In the genomic region with DNA sequence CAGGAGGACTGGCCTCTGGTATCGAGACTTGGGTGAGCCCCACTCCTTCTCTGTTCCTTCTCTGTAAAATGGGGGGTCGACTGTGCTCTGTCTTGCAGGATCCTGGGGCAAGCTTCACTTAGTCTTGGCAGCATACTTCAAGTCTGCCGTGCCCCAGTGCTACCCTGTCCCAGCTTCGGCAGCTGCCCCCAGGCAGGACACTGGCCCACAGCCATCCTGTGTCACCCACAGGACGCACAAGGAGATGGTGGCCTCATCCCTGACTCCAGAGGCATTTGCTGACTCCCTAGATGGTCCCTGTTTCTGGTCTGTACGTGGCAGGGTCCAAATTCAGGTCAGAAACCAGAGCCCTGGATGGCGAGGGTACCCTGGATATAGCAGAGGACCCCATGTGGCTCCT, we compare ENCODE assay signal across 29 cellular contexts. TPM values are rescaled to one million over a fixed set of nuclear protein-coding genes. Genes with fewer than 3 reads are reported as not detected.
DNase-seq lines count a peak whose midpoint lies in the region; ATAC-seq, FAIRE-seq and TF ChIP-seq lines count a peak whose summit lies in the region.
"Had no signal": no experiment of that assay in that cellular context is flagged by ENCODE, and none has a peak within 500 bp of the region (broad histone marks: within the 10 kb centered on the region; RNA-seq: fewer than 3 reads in every experiment).

No MANE protein-coding gene starts in this region.

- peaks cover 0 to 31% of the 10 kb centered on the region in 2 donors for H3K4me1 ChIP-seq in right atrium auricular region
- H3K4me1 ChIP-seq in astrocyte (ENCODE audit: insufficient read depth, low read length), result peaks cover 23% of the 10 kb centered on the region
- H3K4me1 ChIP-seq: A549 had no signal

- peak overlapping the region; percentile 68 for H3K4me2 ChIP-seq in astrocyte (ENCODE audit: low read length)
- H3K4me2 ChIP-seq: A549 had no signal

- no peaks in the 10 kb centered on the region for H4K20me1 ChIP-seq in astrocyte (ENCODE audit: insufficient read depth, low read length)

- intact Hi-C loops in Right ventricle myocardium superior (cut with DNase I), result no loop called here

- peaks cover 3% of the 10 kb centered on the region for H3K36me3 Mint-ChIP-seq in astrocyte (ENCODE audit: low read depth, unreplicated experiment)
- H3K36me3 Mint-ChIP-seq in nephron (ENCODE audit: low read depth), result no peaks in the 10 kb centered on the region
- H3K36me3 Mint-ChIP-seq: activated naive CD8-positive, alpha-beta T cell treated with anti-CD3 and anti-CD28 coated beads, Interleukin-2, amount 10 ng/mL, durations not matched to agents 7 days and 5 days; stimulated activated memory B cell treated with anti-CD40 and anti-IgM and Interleukin-4, amounts not matched to agents 10 μg/mL and 1 μg/mL and 100 μg/mL, for 72 hours had no signal

- no peak overlapping the region for H3K27ac Mint-ChIP-seq in astrocyte (ENCODE audit: unreplicated experiment)
- H3K27ac Mint-ChIP-seq in nephron, result peak overlapping the region; percentile 69 to 86 (median 86)
- H3K27ac Mint-ChIP-seq: activated naive CD8-positive, alpha-beta T cell treated with anti-CD3 and anti-CD28 coated beads, Interleukin-2, amount 10 ng/mL, durations not matched to agents 7 days and 5 days; stimulated activated memory B cell treated with anti-CD40 and anti-IgM and Interleukin-4, amounts not matched to agents 10 μg/mL and 1 μg/mL and 100 μg/mL, for 72 hours had no signal

- H3K4me1 Mint-ChIP-seq in astrocyte (ENCODE audit: low read depth, unreplicated experiment), result peaks cover 2% of the 10 kb centered on the region
- peaks cover 15% of the 10 kb centered on the region for H3K4me1 Mint-ChIP-seq in nephron
- H3K4me1 Mint-ChIP-seq: activated naive CD8-positive, alpha-beta T cell treated with anti-CD3 and anti-CD28 coated beads, Interleukin-2, amount 10 ng/mL, durations not matched to agents 7 days and 5 days; neural crest cell; stimulated activated memory B cell treated with anti-CD40 and anti-IgM and Interleukin-4, amounts not matched to agents 10 μg/mL and 1 μg/mL and 100 μg/mL, for 72 hours had no signal

- H3K9ac ChIP-seq in astrocyte (ENCODE audit: low read length), result peak overlapping the region; percentile 62

- H2AFZ ChIP-seq in astrocyte (ENCODE audit: low read depth, low read length), result no peak overlapping the region

- H3K27me3 Mint-ChIP-seq in astrocyte (ENCODE audit: low read depth, unreplicated experiment) (peaks cover 1% of the 10 kb centered on the region), nephron (ENCODE audit: low read depth) (no peaks in the 10 kb centered on the region)
- H3K27me3 Mint-ChIP-seq: activated naive CD8-positive, alpha-beta T cell treated with anti-CD3 and anti-CD28 coated beads, Interleukin-2, amount 10 ng/mL, durations not matched to agents 7 days and 5 days had no signal

- H3K4me3 Mint-ChIP-seq in astrocyte (ENCODE audit: unreplicated experiment) (no peak overlapping the region), nephron (no peak overlapping the region)
- H3K4me3 Mint-ChIP-seq: activated naive CD8-positive, alpha-beta T cell treated with anti-CD3 and anti-CD28 coated beads, Interleukin-2, amount 10 ng/mL, durations not matched to agents 7 days and 5 days; neural crest cell; stimulated activated memory B cell treated with anti-CD40 and anti-IgM and Interleukin-4, amounts not matched to agents 10 μg/mL and 1 μg/mL and 100 μg/mL, for 72 hours had no signal

- H3K27me3 ChIP-seq in right atrium auricular region (no peaks in the 10 kb centered on the region), astrocyte (ENCODE audit: insufficient read depth, low read length) (no peaks in the 10 kb centered on the region)
- H3K27me3 ChIP-seq: suprapubic skin had no signal

- H3K9me3 Mint-ChIP-seq in astrocyte (ENCODE audit: unreplicated experiment) (no peaks in the 10 kb centered on the region), nephron (peaks cover 12% of the 10 kb centered on the region)
- H3K9me3 Mint-ChIP-seq: activated naive CD8-positive, alpha-beta T cell treated with anti-CD3 and anti-CD28 coated beads, Interleukin-2, amount 10 ng/mL, durations not matched to agents 7 days and 5 days; neural crest cell; stimulated activated memory B cell treated with anti-CD40 and anti-IgM and Interleukin-4, amounts not matched to agents 10 μg/mL and 1 μg/mL and 100 μg/mL, for 72 hours had no signal

- no peak for ATAC-seq in Right ventricle myocardium superior (ENCODE audit: poor library complexity)
- no peak for ATAC-seq in HG03097 (IDR thresholded peaks at IDR 0.05; ENCODE audit: low FRiP score, unreplicated experiment)
- ATAC-seq in GM18498 (IDR thresholded peaks at IDR 0.05; ENCODE audit: unreplicated experiment), result no peak
- ATAC-seq: A549; K562; stimulated activated memory B cell treated with anti-CD40 and anti-IgM and Interleukin-4, amounts not matched to agents 10 μg/mL and 1 μg/mL and 100 μg/mL, for 72 hours had no signal

- no peak for FAIRE-seq in astrocyte (lab: Jason Lieb, UNC)
- FAIRE-seq: A549, K562, small intestine had no signal

- DNase-seq in right atrium auricular region (ENCODE audit: low spot score), result no peak
- no peak for DNase-seq in Right ventricle myocardium superior
- DNase-seq in astrocyte (ENCODE audit: low read depth), result no peak
- DNase-seq in HT-29 (ENCODE audit: low spot score), result no peak
- no peak for DNase-seq in NCI-H146 (lab: John Stamatoyannopoulos, UW)
- DNase-seq: activated CD4-positive, alpha-beta T cell treated with anti-CD3 and anti-CD28 coated beads, Interleukin-2, amount 50 U/mL, for 48 hours; activated CD4-positive, CD25-positive, alpha-beta regulatory T cell; activated CD8-positive, alpha-beta memory T cell treated with anti-CD3 and anti-CD28 coated beads, Interleukin-2, amount 50 U/mL, for 48 hours; activated effector memory CD4-positive, alpha-beta T cell treated with Interleukin-2 at 50 U/mL for 16 hours; activated naive CD8-positive, alpha-beta T cell treated with anti-CD3 and anti-CD28 coated beads, Interleukin-2, amount 10 ng/mL, durations not matched to agents 7 days and 5 days; effector memory CD4-positive, alpha-beta T cell; glutamatergic neuron; MM.1S; NCI-H1436 treated with DMSO at 0.1 percent for 48 hours; NCI-H526; RPMI8226; small intestine had no signal

- H3K36me3 ChIP-seq in right atrium auricular region (no peaks in the 10 kb centered on the region), astrocyte (ENCODE audit: insufficient read depth, low read length) (no peaks in the 10 kb centered on the region)
- H3K36me3 ChIP-seq: suprapubic skin had no signal

- TF ChIP-seq CTCF in right atrium auricular region (IDR thresholded peaks at IDR 0.05) (no peak), astrocyte (IDR thresholded peaks at IDR 0.05; ENCODE audit: insufficient read depth, low read depth, low read length) (no peak), nephron (IDR thresholded peaks at IDR 0.05; ENCODE audit: unreplicated experiment in 3 of 3) (no peak)

- peak overlapping the region; percentile 68 to 73 for H3K27ac ChIP-seq in right atrium auricular region
- peak overlapping the region; percentile 73 for H3K27ac ChIP-seq in astrocyte (ENCODE audit: low read depth, low read length)
- H3K27ac ChIP-seq: A549, C4-2B, suprapubic skin had no signal

- H3K4me3 ChIP-seq in right atrium auricular region, result no peak overlapping the region
- H3K4me3 ChIP-seq in astrocyte (ENCODE audit: insufficient read depth, low read depth, low read length), result no peak overlapping the region
- H3K4me3 ChIP-seq: A549, K562, suprapubic skin had no signal

- H3K9me3 ChIP-seq in right atrium auricular region, result no peaks in the 10 kb centered on the region
- no peaks in the 10 kb centered on the region for H3K9me3 ChIP-seq in astrocyte (ENCODE audit: insufficient read depth, low read depth, low read length)
- H3K9me3 ChIP-seq: A549, suprapubic skin had no signal

- H3K79me2 ChIP-seq in astrocyte (ENCODE audit: insufficient read depth, low read length), result no peaks in the 10 kb centered on the region

RNA-seq across cellular contexts. Expression of a gene that starts 7.1 kb away (rescaled TPM):
- total RNA-seq in right atrium auricular region (10 to 100 TPM; 10.5 to 15.9 TPM), Right ventricle myocardium superior (18.6 TPM), astrocyte (12.1 and 14.7 TPM in 2 replicates)
- 75.1 and 85.6 TPM in 2 replicates for total RNA-seq in HT-29 (2014; rRNA removed; shearing (Covaris generic))

RNA-seq across cellular contexts. Expression of a gene that starts 17.3 kb away (rescaled TPM):
- total RNA-seq in right atrium auricular region (100 to 1,000 TPM; 141 to 206 TPM), Right ventricle myocardium superior (35.3 TPM), astrocyte (50.0 and 87.7 TPM in 2 replicates)
- total RNA-seq in HT-29 (2014; rRNA removed; shearing (Covaris generic)), result 14.0 and 23.2 TPM in 2 replicates
- total RNA-seq: activated naive CD8-positive, alpha-beta T cell treated with anti-CD3 and anti-CD28 coated beads, Interleukin-2, amount 10 ng/mL, durations not matched to agents 7 days and 5 days; G401 had no signal

RNA-seq across cellular contexts. Expression of a gene that starts 31.6 kb away (rescaled TPM):
- under 1 TPM in 1 of 2 donors, not detected in 1; 0.94 TPM for total RNA-seq in right atrium auricular region
- total RNA-seq in Right ventricle myocardium superior, result 0.19 TPM
- total RNA-seq in astrocyte, result 0.36 TPM in 1 of 2 replicates, not detected in the other
- total RNA-seq in HT-29 (2014; rRNA removed; shearing (Covaris generic)), result 7.3 and 9.8 TPM in 2 replicates
- total RNA-seq: G401 had no signal

RNA-seq across cellular contexts. Expression of a gene that starts 40.0 kb away (rescaled TPM):
- total RNA-seq in right atrium auricular region, result not detected
- not detected for total RNA-seq in Right ventricle myocardium superior
- total RNA-seq in astrocyte, result 0.46 and 0.52 TPM in 2 replicates
- not detected in 2 replicates for total RNA-seq in HT-29 (2014; rRNA removed; shearing (Covaris generic))
- total RNA-seq: activated naive CD8-positive, alpha-beta T cell treated with anti-CD3 and anti-CD28 coated beads, Interleukin-2, amount 10 ng/mL, durations not matched to agents 7 days and 5 days; G401; H7; K562; mucosa of gallbladder; suprapubic skin had no signal
